8 cellular contexts compared by ENCODE assay signal in genomic region chr22:41831383-41831782, GRCh38. TPM values are rescaled to one million over a fixed set of nuclear protein-coding genes. Genes with fewer than 3 reads are reported as not detected.
A peak's percentile ranks its signal among the peaks of the same experiment; 100 is the strongest.
DNase-seq lines count a peak whose midpoint lies in the region; ATAC-seq and TF ChIP-seq lines count a peak whose summit lies in the region.

No MANE protein-coding gene starts in this region.

- no peak for ATAC-seq in activated naive CD8-positive, alpha-beta T cell treated with anti-CD3 and anti-CD28 coated beads, Interleukin-2, amount 50 U/mL, for 24 hours
- ATAC-seq in HG03571 (IDR thresholded peaks at IDR 0.05; ENCODE audit: unreplicated experiment), result no peak

- H3K27ac Mint-ChIP-seq in CD4-positive, alpha-beta memory T cell, result peak overlapping the region; percentile 98 to 100 (median 99)
- H3K27ac Mint-ChIP-seq in activated naive CD8-positive, alpha-beta T cell treated with anti-CD3 and anti-CD28 coated beads, Interleukin-2, amount 50 U/mL, for 24 hours, result peak overlapping the region; percentile 96

- intact Hi-C loops in CD4-positive, alpha-beta memory T cell (cut with micrococcal nuclease), result no loop called here

- 95 to 99% methylated on average over 6 of the region's 6 CpGs for WGBS in mesodermal cell (ENCODE audit: insufficient coverage in 2 of 2), 2 experiments

- H3K9me2 ChIP-seq in Loucy (replicated peaks; ENCODE audit: low read depth, low read length), result no peaks in the 10 kb centered on the region

- peak overlapping the region in 6 of 8 donors; percentile 33 to 97 (median 92) for H3K4me3 Mint-ChIP-seq in CD4-positive, alpha-beta memory T cell
- peak overlapping the region; percentile 87 for H3K4me3 Mint-ChIP-seq in activated naive CD8-positive, alpha-beta T cell treated with anti-CD3 and anti-CD28 coated beads, Interleukin-2, amount 50 U/mL, for 24 hours

- H3K79me2 ChIP-seq in Loucy (ENCODE audit: insufficient read depth, low read length), result peaks cover 49% of the 10 kb centered on the region

- H3K36me3 ChIP-seq in CD4-positive, alpha-beta memory T cell (ENCODE audit: insufficient read depth, low read length), result peaks cover 6% of the 10 kb centered on the region
- peaks cover 7% of the 10 kb centered on the region; the same call in 1 of the 2 replicates for H3K36me3 ChIP-seq in Loucy (ENCODE audit: insufficient read depth, low read length)
- H3K36me3 ChIP-seq in mesodermal cell (ENCODE audit: control insufficient read depth, insufficient read depth, low read length), result peaks cover 25% of the 10 kb centered on the region
- H3K36me3 ChIP-seq in BE2C, result peaks cover 18% of the 10 kb centered on the region

- no peak overlapping the region for H2AFZ ChIP-seq in Loucy (ENCODE audit: low read length)

- TF ChIP-seq CTCF in Loucy (conservative IDR thresholded peaks at IDR 0.05; ENCODE audit: low read length) (no peak), BE2C (IDR thresholded peaks at IDR 0.05; ENCODE audit: low read depth, low read length) (no peak)

- H3K9ac ChIP-seq in Loucy (ENCODE audit: low read depth, low read length, poor library complexity, severe bottlenecking), result peak overlapping the region; percentile 93

- no peaks in the 10 kb centered on the region for H3K27me3 ChIP-seq in CD4-positive, alpha-beta memory T cell (ENCODE audit: insufficient read depth, low read length)
- H3K27me3 ChIP-seq in Loucy (ENCODE audit: insufficient read depth, low read length, poor library complexity, severe bottlenecking), result no peaks in the 10 kb centered on the region
- no peaks in the 10 kb centered on the region for H3K27me3 ChIP-seq in BE2C

- H3K4me3 ChIP-seq in CD4-positive, alpha-beta memory T cell (ENCODE audit: low read length in 2 of 2), result no peak overlapping the region
- H3K4me3 ChIP-seq in Loucy (ENCODE audit: low read length, poor library complexity, severe bottlenecking) (peak overlapping the region; percentile 76), mesodermal cell (ENCODE audit: extremely low read depth, insufficient read depth, low read length, poor library complexity, severe bottlenecking) (no peak overlapping the region), BE2C (ENCODE audit: low read depth, low read length) (no peak overlapping the region)

- H4K20me1 ChIP-seq in Loucy (ENCODE audit: insufficient read depth, low read length, poor library complexity, severe bottlenecking), result peaks cover 24% of the 10 kb centered on the region

- peaks cover 3 to 20% of the 10 kb centered on the region in 2 donors for H3K36me3 Mint-ChIP-seq in CD4-positive, alpha-beta memory T cell
- peaks cover 24% of the 10 kb centered on the region for H3K36me3 Mint-ChIP-seq in activated naive CD8-positive, alpha-beta T cell treated with anti-CD3 and anti-CD28 coated beads, Interleukin-2, amount 50 U/mL, for 24 hours (ENCODE audit: low read depth)

- no peak overlapping the region for H3K27ac ChIP-seq in CD4-positive, alpha-beta memory T cell (ENCODE audit: low read depth, low read length)
- H3K27ac ChIP-seq in mesodermal cell (ENCODE audit: low read depth, low read length, severe bottlenecking), result peak overlapping the region; percentile 97

- POLR2A ChIA-PET in CD4-positive, alpha-beta memory T cell (lab: Charles Lee; ENCODE audit: partially characterized antibody), result interaction anchor here (0.7 to 6.2 kb wide), 15 partner anchors 8 to 880 kb away, joined by 3 to 139 read pairs (median 8); partner anchors contain the start of genes CCDC134, CENPM, NDUFA6 and PHETA2

- DNase-seq in CD4-positive, alpha-beta memory T cell, result no peak
- DNase-seq in activated naive CD8-positive, alpha-beta T cell treated with anti-CD3 and anti-CD28 coated beads, Interleukin-2, amount 50 U/mL, for 24 hours, result no peak
- DNase-seq in stimulated activated CD4-positive, alpha-beta T cell treated with anti-CD3 and anti-CD28 coated beads, Interleukin-4, amount 100 ng/mL, for 1 hour, result no peak
- DNase-seq in BE2C, result no peak
- no peak for DNase-seq in stimulated activated CD4-positive, alpha-beta T cell treated with anti-CD3 and anti-CD28 coated beads, Interleukin-1b, Interleukin-23, amount 100 ng/mL, for 48 hours

- H3K9me3 ChIP-seq in CD4-positive, alpha-beta memory T cell (ENCODE audit: control insufficient read depth in 1 of 2, low read length in 2 of 2), result no peaks in the 10 kb centered on the region
- no peaks in the 10 kb centered on the region for H3K9me3 ChIP-seq in Loucy (ENCODE audit: insufficient read depth, low read depth, low read length)
- H3K9me3 ChIP-seq in mesodermal cell (ENCODE audit: control insufficient read depth, low read length), result no peaks in the 10 kb centered on the region
- no peaks in the 10 kb centered on the region for H3K9me3 ChIP-seq in BE2C

- CTCF ChIA-PET in CD4-positive, alpha-beta memory T cell (lab: Charles Lee; ENCODE audit: partially characterized antibody), result interaction anchor here (1.0 to 3.3 kb wide), 7 partner anchors 21 to 133 kb away, joined by 3 to 18 read pairs (median 4); partner anchors contain the start of genes CCDC134, MEI1 and TNFRSF13C

- H3K4me1 ChIP-seq in CD4-positive, alpha-beta memory T cell (ENCODE audit: insufficient read depth, low read length), result peaks cover 26% of the 10 kb centered on the region
- H3K4me1 ChIP-seq in Loucy (ENCODE audit: insufficient read depth, low read length, poor library complexity, severe bottlenecking), result peaks cover 49% of the 10 kb centered on the region
- peaks cover 19% of the 10 kb centered on the region for H3K4me1 ChIP-seq in mesodermal cell (ENCODE audit: control insufficient read depth, insufficient read depth, low read length, poor library complexity, severe bottlenecking)
- peaks cover 19% of the 10 kb centered on the region for H3K4me1 ChIP-seq in BE2C

- H3K4me1 Mint-ChIP-seq in CD4-positive, alpha-beta memory T cell, result peaks cover 15 to 40% (median 25%) of the 10 kb centered on the region in 4 donors
- peaks cover 57% of the 10 kb centered on the region for H3K4me1 Mint-ChIP-seq in activated naive CD8-positive, alpha-beta T cell treated with anti-CD3 and anti-CD28 coated beads, Interleukin-2, amount 50 U/mL, for 24 hours

- H3K27me3 Mint-ChIP-seq in CD4-positive, alpha-beta memory T cell, result no peaks in the 10 kb centered on the region
- no peaks in the 10 kb centered on the region for H3K27me3 Mint-ChIP-seq in activated naive CD8-positive, alpha-beta T cell treated with anti-CD3 and anti-CD28 coated beads, Interleukin-2, amount 50 U/mL, for 24 hours

- H3K4me2 ChIP-seq in Loucy (ENCODE audit: low read depth, low read length, poor library complexity, severe bottlenecking), result peak overlapping the region; percentile 78

- H3K9me3 Mint-ChIP-seq in CD4-positive, alpha-beta memory T cell, result no peaks in the 10 kb centered on the region
- no peaks in the 10 kb centered on the region for H3K9me3 Mint-ChIP-seq in activated naive CD8-positive, alpha-beta T cell treated with anti-CD3 and anti-CD28 coated beads, Interleukin-2, amount 50 U/mL, for 24 hours

- no peaks in the 10 kb centered on the region for H3F3A ChIP-seq in Loucy (ENCODE audit: low read depth)

RNA-seq across cellular contexts. Expression of gene SREBF2, which starts 1.5 kb away (rescaled TPM):
- 100 to 1,000 TPM; 109 to 112 TPM for total RNA-seq in CD4-positive, alpha-beta memory T cell
- 10 to 100 TPM; 14.5 to 23.6 TPM for polyA plus RNA-seq in CD4-positive, alpha-beta memory T cell
- polyA plus RNA-seq in mesodermal cell (2013, experiment 1 of 2), result 179 TPM
- 160 TPM for polyA plus RNA-seq in mesodermal cell (2013, experiment 2 of 2)
- 236 TPM for polyA plus RNA-seq in BE2C (2012; ENCODE audit: insufficient read depth, insufficient read length, low read depth)

RNA-seq across cellular contexts. Expression of gene CCDC134, which starts 30.9 kb away (rescaled TPM):
- total RNA-seq in CD4-positive, alpha-beta memory T cell, result 10 to 100 TPM; 23.2 to 27.8 TPM
- 1 to 10 TPM; 1.2 to 2.7 TPM for polyA plus RNA-seq in CD4-positive, alpha-beta memory T cell
- 6.0 TPM for polyA plus RNA-seq in mesodermal cell (2013, experiment 1 of 2)
- polyA plus RNA-seq in mesodermal cell (2013, experiment 2 of 2), result 4.7 TPM
- 4.3 TPM for polyA plus RNA-seq in BE2C (2012; ENCODE audit: insufficient read depth, insufficient read length, low read depth)
